Comparison of ENCODE assay signal across 8 cellular contexts in genomic region chr13:99356216-99357089, GRCh38. TPM values are rescaled to one million over a fixed set of nuclear protein-coding genes. Genes with fewer than 3 reads are reported as not detected.
DNase-seq lines count a peak whose midpoint lies in the region; ATAC-seq and TF ChIP-seq lines count a peak whose summit lies in the region.

No MANE protein-coding gene starts in this region.

- H3K4me3 ChIP-seq in AG10803 (ENCODE audit: low read length), result peak overlapping the region; percentile 32
- no peak overlapping the region for H3K4me3 ChIP-seq in fibroblast of mammary gland (ENCODE audit: control insufficient read depth, low read depth, low read length)

- peak; percentile 76 for DNase-seq in AG10803 (ENCODE audit: low read depth)
- peak; percentile 89 for DNase-seq in fibroblast of mammary gland (ENCODE audit: low read depth)
- DNase-seq in pons (ENCODE audit: low spot score), result peak; percentile 81
- no peak for DNase-seq in NCI-H146 treated with DMSO at 0.1 percent for 48 hours (lab: John Stamatoyannopoulos, UW; ENCODE audit: unreplicated experiment)
- no peak for DNase-seq in SK-N-DZ (ENCODE audit: low spot score)

- ATAC-seq in GM19324 (IDR thresholded peaks at IDR 0.05; ENCODE audit: low FRiP score, unreplicated experiment) (peak; percentile 63), HG03354 (IDR thresholded peaks at IDR 0.05; ENCODE audit: poor library complexity, severe bottlenecking, unreplicated experiment) (peak; percentile 79)

- TF ChIP-seq CTCF in AG10803 (conservative IDR thresholded peaks at IDR 0.05; ENCODE audit: low read length) (no peak), VCaP (conservative IDR thresholded peaks at IDR 0.05) (no peak), fibroblast of mammary gland (conservative IDR thresholded peaks at IDR 0.05; ENCODE audit: control insufficient read depth, insufficient read depth, low read depth, low read length) (no peak)

- H3K27ac ChIP-seq in VCaP, result peak overlapping the region; percentile 48

RNA-seq across cellular contexts. Expression of gene GPR183, which starts 49.3 kb away (rescaled TPM):
- not detected in 2 replicates for polyA plus RNA-seq in SK-N-DZ (2014; cell fraction: cytosol; rRNA removed)
- polyA plus RNA-seq in SK-N-DZ (2014; cell fraction: nucleus; rRNA removed), result not detected in 2 replicates

Comparison
In these comparisons a context has a peak if more than half of its experiments do, and no peak if none do; other contexts are left out.
1. DNase-seq: peak in AG10803 (single experiment), fibroblast of mammary gland (single experiment) and pons (single experiment); none in NCI-H146 treated with DMSO at 0.1 percent for 48 hours (single experiment) and SK-N-DZ (single experiment).